ENCODE assay signal across 1 cellular context in genomic region chr4:77175201-77175610, GRCh38.
TF ChIP-seq lines count a peak whose summit lies in the region.

No MANE protein-coding gene starts in this region.

TF ChIP-seq in WTC11, 78 proteins besides CTCF, POLR2A, EP300 and RAD21 (continued from another document):
- TF ChIP-seq MAX (CRISPR knock-in tag; IDR thresholded peaks at IDR 0.05): peak; percentile 65; the same call in 1 of the 2 replicates
- TF ChIP-seq ZNF232 (CRISPR knock-in tag; IDR thresholded peaks at IDR 0.05): no peak
- no peak; the same call in 1 of the 2 replicates for TF ChIP-seq FOXK1 (CRISPR knock-in tag; IDR thresholded peaks at IDR 0.05)
